ENCODE assay signal across 7 cellular contexts in the genomic region with DNA sequence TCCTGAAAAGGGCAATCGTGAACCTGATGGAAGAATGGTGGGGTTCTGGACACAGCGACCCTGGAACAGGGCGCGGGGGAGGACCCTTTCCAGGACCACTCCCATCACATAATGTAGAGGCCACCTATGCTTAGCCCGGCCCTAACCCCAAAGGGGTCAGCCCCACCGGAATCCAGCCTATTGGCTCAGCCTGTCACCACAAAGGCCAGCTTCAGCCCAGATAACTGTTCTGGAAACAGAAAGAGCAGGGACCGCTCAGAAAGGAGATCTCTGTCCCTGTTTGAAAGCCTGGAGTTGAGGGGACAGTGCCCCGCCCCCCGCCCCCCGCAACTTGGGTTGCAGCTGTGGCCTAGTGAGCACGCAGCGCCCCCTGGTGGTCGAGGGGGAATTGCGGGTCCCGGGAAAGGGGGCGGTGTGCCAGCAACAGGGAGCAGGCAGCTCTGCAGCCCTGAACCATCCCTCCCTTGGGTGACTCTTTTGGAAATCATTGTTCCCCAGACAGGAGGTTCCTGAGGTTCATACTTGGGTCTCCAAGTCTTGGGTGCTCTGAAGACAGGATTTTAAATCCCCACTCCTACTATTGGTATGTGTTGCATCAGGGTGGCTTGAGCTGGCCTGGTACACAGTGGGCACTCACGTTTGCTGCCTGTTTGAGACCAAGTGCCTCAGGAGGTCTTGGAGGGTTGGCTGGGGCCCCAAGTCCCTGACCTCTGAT. TPM values are rescaled to one million over a fixed set of nuclear protein-coding genes. Genes with fewer than 3 reads are reported as not detected.
DNase-seq lines count a peak whose midpoint lies in the region; ATAC-seq, FAIRE-seq and TF ChIP-seq lines count a peak whose summit lies in the region.

No MANE protein-coding gene starts in this region.

- H3K4me3 ChIP-seq in WI38 (ENCODE audit: low read depth, low read length) (no peak overlapping the region), breast epithelium (peak overlapping the region in 2 of 3 donors; percentile 0 to 23), kidney (ENCODE audit: low read length in 2 of 2) (no peak overlapping the region)

- intact Hi-C loops in breast epithelium (cut with DNase I; ENCODE audit: low total_unique reads): loop anchor here (5.0 kb wide), 1 partner anchor 1124 kb away; no protein-coding TSS in a partner anchor
- intact Hi-C loops in kidney (cut with DNase I): no loop called here

- no peaks in the 10 kb centered on the region for H3K9me3 ChIP-seq in breast epithelium
- H3K9me3 ChIP-seq in kidney (ENCODE audit: control insufficient read depth in 1 of 2, low read length in 2 of 2): no peaks in the 10 kb centered on the region

- H3K27ac ChIP-seq in breast epithelium (peak overlapping the region in 1 of 2 donors; percentile 55), kidney (ENCODE audit: low read depth in 2 of 2, low read length in 2 of 2) (no peak overlapping the region)

- H3K4me1 ChIP-seq in breast epithelium: peaks cover 0 to 3% of the 10 kb centered on the region in 2 donors
- no peaks in the 10 kb centered on the region for H3K4me1 ChIP-seq in kidney (ENCODE audit: control insufficient read depth in 1 of 2, insufficient read depth in 1 of 2, low read depth in 1 of 2, low read length in 2 of 2)

- no peak for FAIRE-seq in kidney (lab: Jason Lieb, UNC)

- H3K36me3 ChIP-seq in breast epithelium (no peaks in the 10 kb centered on the region), kidney (ENCODE audit: control insufficient read depth in 1 of 2, insufficient read depth in 2 of 2, low read length in 2 of 2) (no peaks in the 10 kb centered on the region)

- ATAC-seq in GM21717 (IDR thresholded peaks at IDR 0.05; ENCODE audit: unreplicated experiment): no peak

- no peak overlapping the region for H3K9ac ChIP-seq in kidney (ENCODE audit: low read length in 2 of 2)

- no peaks in the 10 kb centered on the region for H3K27me3 ChIP-seq in breast epithelium

- TF ChIP-seq CTCF in WI38 (IDR thresholded peaks at IDR 0.05; ENCODE audit: low read depth, low read length): peak; percentile 88
- TF ChIP-seq CTCF in breast epithelium (IDR thresholded peaks at IDR 0.05): peak; percentile 68 to 92 (median 83)
- TF ChIP-seq CTCF in kidney (IDR thresholded peaks at IDR 0.05; ENCODE audit: borderline replicate concordance, extremely low read depth, insufficient read depth): peak; percentile 86

- no peak for TF ChIP-seq POLR2A in breast epithelium (IDR thresholded peaks at IDR 0.05)

- DNase-seq in ELR (ENCODE audit: low read depth): peak; percentile 57
- DNase-seq in KG1 (lab: John Stamatoyannopoulos, UW): peak; percentile 14
- peak in 1 of 2 donors; percentile 70 for DNase-seq in breast epithelium (ENCODE audit: low spot score in 2 of 2)
- DNase-seq in kidney: peak; percentile 78
- DNase-seq in stimulated activated CD4-positive, alpha-beta T cell treated with anti-CD3 and anti-CD28 coated beads, Interleukin-1b, Interleukin-23, amount 100 ng/mL, for 48 hours: peak; percentile 70

RNA-seq across cellular contexts. Expression of a gene that starts 1.5 kb away (rescaled TPM):
- total RNA-seq in breast epithelium (10 to 100 TPM in 1 of 3 donors, 1 to 10 TPM in 2; 2.0 to 32.0 (median 6.9) TPM), kidney (20.2 TPM)
- 2.4 TPM for polyA plus RNA-seq in kidney (ENCODE audit: insufficient read depth, low read depth, low replicate concordance)

RNA-seq across cellular contexts. Expression of a gene that starts 21.6 kb away (rescaled TPM):
- total RNA-seq in breast epithelium (10 to 100 TPM in 1 of 3 donors, 1 to 10 TPM in 2; 7.0 to 25.2 (median 9.3) TPM), kidney (18.9 TPM)
- polyA plus RNA-seq in kidney (ENCODE audit: insufficient read depth, low read depth, low replicate concordance): 8.7 TPM

RNA-seq across cellular contexts. Expression of a gene that starts 29.1 kb away (rescaled TPM):
- total RNA-seq in breast epithelium (10 to 100 TPM; 29.4 to 39.5 (median 37.4) TPM), kidney (4.3 TPM)
- polyA plus RNA-seq in kidney (ENCODE audit: insufficient read depth, low read depth, low replicate concordance): 4.1 TPM

RNA-seq across cellular contexts. Expression of a gene that starts 47.7 kb away (rescaled TPM):
- total RNA-seq in breast epithelium (not detected), kidney (not detected)
- polyA plus RNA-seq in kidney (ENCODE audit: insufficient read depth, low read depth, low replicate concordance): 0.56 TPM

RNA-seq across cellular contexts. Expression of a gene that starts 56.7 kb away (rescaled TPM):
- total RNA-seq in breast epithelium (10 to 100 TPM; 12.3 to 29.3 (median 15.7) TPM), kidney (26.3 TPM)
- 31.8 TPM for polyA plus RNA-seq in kidney (ENCODE audit: insufficient read depth, low read depth, low replicate concordance)

Comparison
In these comparisons a context has a peak if more than half of its experiments do, and no peak if none do; other contexts are left out.
1. H3K4me3 ChIP-seq: peak in breast epithelium (2 of 3); none in WI38 (single experiment) and kidney (0 of 2).
2. Peak in every context shown above with its lines, with median percentiles within 50 percentile points of each other: CTCF ChIP-seq.